Comparison of ENCODE assay signal across 14 cellular contexts in genomic region chr3:169760479-169760878, GRCh38. TPM values are rescaled to one million over a fixed set of nuclear protein-coding genes. Genes with fewer than 3 reads are reported as not detected.
DNase-seq lines count a peak whose midpoint lies in the region; ATAC-seq and TF ChIP-seq lines count a peak whose summit lies in the region.
"Had no signal": no experiment of that assay in that cellular context is flagged by ENCODE, and none has a peak within 500 bp of the region (broad histone marks: within the 10 kb centered on the region; RNA-seq: fewer than 3 reads in every experiment).

No MANE protein-coding gene starts in this region.

- peak; percentile 74 for DNase-seq in A172 (ENCODE audit: low spot score)
- peak; percentile 76 for DNase-seq in HCEC 1CT
- peak; percentile 41 for DNase-seq in RKO (ENCODE audit: low spot score)
- peak; percentile 29 to 39 for DNase-seq in erythroblast (lab: John Stamatoyannopoulos, UW)
- DNase-seq in Ammon's horn (ENCODE audit: low spot score), result no peak
- no peak for DNase-seq in nucleus accumbens (lab: John Stamatoyannopoulos, UW)
- DNase-seq: activated effector memory CD4-positive, alpha-beta T cell treated with Interleukin-2 at 50 U/mL for 16 hours; immature natural killer cell; NCI-H1417 treated with DMSO at 0.1 percent for 48 hours had no signal

- ATAC-seq in HG02571 (IDR thresholded peaks at IDR 0.05; ENCODE audit: unreplicated experiment) (no peak), GM19395 (IDR thresholded peaks at IDR 0.05; ENCODE audit: unreplicated experiment) (no peak)
- ATAC-seq: SK-N-SH treated with all-trans-retinoic acid at 6 μM for 48 hours had no signal

- no peak for TF ChIP-seq POLR2A in erythroblast (IDR thresholded peaks at IDR 0.05; ENCODE audit: low read length)

RNA-seq across cellular contexts. Expression of gene TERC, which starts 4.4 kb away (rescaled TPM):
- 145 and 302 TPM in 2 replicates for total RNA-seq in A172 (2014; rRNA removed; shearing (Covaris generic))

RNA-seq across cellular contexts. Expression of gene ACTRT3, which starts 8.9 kb away (rescaled TPM):
- 2.9 and 3.3 TPM in 2 replicates for total RNA-seq in A172 (2014; rRNA removed; shearing (Covaris generic))

RNA-seq across cellular contexts. Expression of gene MYNN, which starts 12.7 kb away (rescaled TPM):
- total RNA-seq in A172 (2014; rRNA removed; shearing (Covaris generic)), result 24.0 and 30.9 TPM in 2 replicates

RNA-seq across cellular contexts. Expression of gene LRRIQ4, which starts 52.2 kb away (rescaled TPM):
- not detected in 2 replicates for total RNA-seq in A172 (2014; rRNA removed; shearing (Covaris generic))
- total RNA-seq: ascending aorta, HT-29 had no signal

RNA-seq across cellular contexts. Expression of gene LRRC34, which starts 52.2 kb away (rescaled TPM):
- not detected in 2 replicates for total RNA-seq in A172 (2014; rRNA removed; shearing (Covaris generic))

Comparison
In these comparisons a context has a peak if more than half of its experiments do, and no peak if none do; other contexts are left out.
1. DNase-seq: peak in A172 (single experiment), HCEC 1CT (single experiment), RKO (single experiment) and erythroblast (2 of 2); none in Ammon's horn (single experiment) and nucleus accumbens (0 of 56).